Comparison of ENCODE assay signal across 25 cellular contexts in genomic region chr1:182731852-182732575, GRCh38. TPM values are rescaled to one million over a fixed set of nuclear protein-coding genes. Genes with fewer than 3 reads are reported as not detected.
DNase-seq lines count a peak whose midpoint lies in the region; ATAC-seq and TF ChIP-seq lines count a peak whose summit lies in the region.
"Had no signal": no experiment of that assay in that cellular context is flagged by ENCODE, and none has a peak within 500 bp of the region (broad histone marks: within the 10 kb centered on the region; RNA-seq: fewer than 3 reads in every experiment).

No MANE protein-coding gene starts in this region.

- TF ChIP-seq CTCF in breast epithelium (IDR thresholded peaks at IDR 0.05), result no peak
- TF ChIP-seq CTCF in Peyer's patch (IDR thresholded peaks at IDR 0.05), result no peak

- no peaks in the 10 kb centered on the region for H3K36me3 Mint-ChIP-seq in T-helper 17 cell (ENCODE audit: low read depth)

- in situ Hi-C loops in T47D (cut with HindIII; ENCODE audit: low pct_unique_long_range_greater_than_20kb, low sequenced_read_pairs), result no loop called here

- peak overlapping the region; percentile 26 for H3K56ac ChIP-seq in mesendoderm (ENCODE audit: low read length)

- H3K4me3 ChIP-seq in breast epithelium (no peak overlapping the region), mesendoderm (ENCODE audit: low read length) (no peak overlapping the region), Peyer's patch (no peak overlapping the region)
- H3K4me3 ChIP-seq: K562 had no signal

- no peak overlapping the region for H4K5ac ChIP-seq in mesendoderm (ENCODE audit: low read length)

- H3K9ac ChIP-seq in mesendoderm (ENCODE audit: low read length), result no peak overlapping the region

- TF ChIP-seq POLR2A in breast epithelium (IDR thresholded peaks at IDR 0.05) (no peak), Peyer's patch (IDR thresholded peaks at IDR 0.05) (no peak)

- no peak overlapping the region for H3K4me2 ChIP-seq in mesendoderm (ENCODE audit: low read length)

- H3K4me1 ChIP-seq in breast epithelium (no peaks in the 10 kb centered on the region), mesendoderm (ENCODE audit: control insufficient read depth, low read depth, low read length) (peaks cover 5% of the 10 kb centered on the region), Peyer's patch (no peaks in the 10 kb centered on the region)

- H3K4me3 Mint-ChIP-seq in T-helper 17 cell, result no peak overlapping the region
- H3K4me3 Mint-ChIP-seq: CD4-positive, alpha-beta T cell had no signal

- no peak overlapping the region for H3K27ac ChIP-seq in breast epithelium
- H3K27ac ChIP-seq in mesendoderm (ENCODE audit: low read depth, low read length), result no peak overlapping the region
- no peak overlapping the region for H3K27ac ChIP-seq in Peyer's patch

- peaks cover 14% of the 10 kb centered on the region for H3K27me3 Mint-ChIP-seq in T-helper 17 cell

- no peaks in the 10 kb centered on the region for H3K79me1 ChIP-seq in mesendoderm (ENCODE audit: low read length)

- H2BK5ac ChIP-seq in mesendoderm (ENCODE audit: low read length), result no peak overlapping the region

- intact Hi-C loops in breast epithelium (cut with DNase I; ENCODE audit: low total_unique reads), result no loop called here

- no peak overlapping the region for H4K8ac ChIP-seq in mesendoderm (ENCODE audit: low read depth, low read length)

- no CpG with 5 or more reads among the region's 4 CpGs for WGBS in mesendoderm (ENCODE audit: extremely low coverage, insufficient coverage, low lambda C conversion rate)

- no peaks in the 10 kb centered on the region for H3K9me3 ChIP-seq in breast epithelium
- H3K9me3 ChIP-seq in T-helper 17 cell (ENCODE audit: control insufficient read depth, low read length, poor library complexity, severe bottlenecking), result no peaks in the 10 kb centered on the region
- H3K9me3 ChIP-seq in Peyer's patch, result no peaks in the 10 kb centered on the region

- H3K27me3 ChIP-seq in breast epithelium, result no peaks in the 10 kb centered on the region
- H3K27me3 ChIP-seq in mesendoderm (ENCODE audit: insufficient read depth, low read length, poor library complexity), result no peaks in the 10 kb centered on the region
- no peaks in the 10 kb centered on the region for H3K27me3 ChIP-seq in Peyer's patch

- peaks cover 2% of the 10 kb centered on the region for H3K4me1 Mint-ChIP-seq in T-helper 17 cell

- H3K27ac Mint-ChIP-seq in T-helper 17 cell, result peak overlapping the region; percentile 19
- H3K27ac Mint-ChIP-seq: CD4-positive, alpha-beta T cell had no signal

- no peak for ATAC-seq in T-helper 17 cell
- ATAC-seq: HepG2, K562, Panc1 had no signal

- H2BK120ac ChIP-seq in mesendoderm (ENCODE audit: low read depth, low read length), result no peak overlapping the region

- peak overlapping the region; percentile 68 for H3K18ac ChIP-seq in mesendoderm (ENCODE audit: low read length)

- no peak overlapping the region for H2BK15ac ChIP-seq in mesendoderm (replicated peaks; ENCODE audit: low read depth)

- H3K4ac ChIP-seq in mesendoderm (ENCODE audit: low read depth, low read length), result no peak overlapping the region

- H2AK5ac ChIP-seq in mesendoderm (ENCODE audit: low read length), result no peak overlapping the region

- DNase-seq in T47D (ENCODE audit: low read depth in 1 of 2, low spot score in 1 of 2) (peak; percentile 56 to 97), breast epithelium (ENCODE audit: low spot score in 2 of 2) (no peak), T-helper 17 cell (no peak), mesendoderm (no peak), Peyer's patch (no peak), A172 (ENCODE audit: low spot score) (no peak), activated gamma-delta T cell (lab: John Stamatoyannopoulos, UW) (no peak)
- DNase-seq: CD4-positive, alpha-beta T cell; COR-L47; H7; MM.1S; NCI-H1092; NCI-H1436 treated with DMSO at 0.1 percent for 48 hours; NCI-H1930; NCI-H69; NK-92 treated with Interleukin-12 subunit alpha and Interleukin-12 subunit beta, amount 100 ng/mL, for 24 hours had no signal

- no peaks in the 10 kb centered on the region for H3K79me2 ChIP-seq in mesendoderm (ENCODE audit: control insufficient read depth, insufficient read depth, low read length)

- no peak overlapping the region for H3K23ac ChIP-seq in mesendoderm (ENCODE audit: low read length)

- H3K36me3 ChIP-seq in breast epithelium (no peaks in the 10 kb centered on the region), mesendoderm (ENCODE audit: control insufficient read depth, insufficient read depth, low read length) (no peaks in the 10 kb centered on the region), Peyer's patch (no peaks in the 10 kb centered on the region)

RNA-seq across cellular contexts. Expression of gene RGS8, which starts 47.6 kb away (rescaled TPM):
- not detected for total RNA-seq in breast epithelium
- total RNA-seq in T-helper 17 cell, result not detected
- polyA plus RNA-seq in mesendoderm (2013, experiment 1 of 2), result 1.3 TPM
- polyA plus RNA-seq in mesendoderm (2013, experiment 2 of 2), result 1.0 TPM
- total RNA-seq in Peyer's patch, result not detected
- 0.29 TPM in 1 of 2 replicates, not detected in the other for total RNA-seq in A172 (2014; rRNA removed; shearing (Covaris generic))
- total RNA-seq: CD4-positive, alpha-beta T cell; Daoy; HepG2; K562; LHCN-M2; NCI-H460; SK-MEL-5; T-helper 1 cell treated with Interleukin-12 subunit alpha and Interleukin-12 subunit beta and Interleukin-4 antibody, amounts not matched to agents 30 ng/mL and 1 ng/mL, for 36 hours had no signal
- polyA plus RNA-seq: BJ, HepG2, K562 had no signal

RNA-seq across cellular contexts. Expression of gene NPL, which starts 57.6 kb away (rescaled TPM):
- total RNA-seq in breast epithelium (10 to 100 TPM in 2 of 3 donors, 1 to 10 TPM in 1; 8.2 to 20.6 (median 19.3) TPM), T-helper 17 cell (1 to 10 TPM; 3.0 to 4.7 TPM), Peyer's patch (10 to 100 TPM in 2 of 4 donors, 1 to 10 TPM in 2; 2.3 to 10.7 (median 7.4) TPM)
- 2.9 TPM for polyA plus RNA-seq in mesendoderm (2013, experiment 1 of 2)
- 2.8 TPM for polyA plus RNA-seq in mesendoderm (2013, experiment 2 of 2)
- total RNA-seq in A172 (2014; rRNA removed; shearing (Covaris generic)), result 1.9 and 3.8 TPM in 2 replicates

Comparison
In these comparisons a context has a peak if more than half of its experiments do, and no peak if none do; other contexts are left out.
1. DNase-seq: peak in T47D (2 of 2); none in breast epithelium (0 of 2), T-helper 17 cell (0 of 3), mesendoderm (single experiment), Peyer's patch (0 of 3), A172 (single experiment) and activated gamma-delta T cell (single experiment).